18 cellular contexts compared by ENCODE assay signal in the genomic region with DNA sequence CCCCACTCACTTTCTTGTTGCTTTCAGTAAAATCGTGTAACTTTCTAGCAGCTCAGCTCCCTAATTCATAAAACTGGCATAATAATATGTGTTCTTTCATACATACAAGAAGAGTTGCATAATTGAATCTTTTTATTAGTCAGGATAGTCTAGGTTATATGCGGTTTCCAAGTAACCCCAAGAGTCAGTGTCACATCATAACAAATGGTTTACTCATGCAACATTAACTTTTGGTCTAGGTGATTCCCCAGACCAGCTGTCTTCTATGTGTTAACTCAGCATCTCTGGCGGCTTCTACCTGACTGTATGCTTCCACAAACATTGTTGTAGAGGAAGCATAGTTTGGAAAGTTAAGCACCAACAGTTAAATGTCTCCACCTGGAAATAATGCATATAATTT.
DNase-seq lines count a peak whose midpoint lies in the region; ATAC-seq, FAIRE-seq and TF ChIP-seq lines count a peak whose summit lies in the region.
"Had no signal": no experiment of that assay in that cellular context is flagged by ENCODE, and none has a peak within 500 bp of the region (broad histone marks: within the 10 kb centered on the region; RNA-seq: fewer than 3 reads in every experiment).

No MANE protein-coding gene starts in this region.

- no peak overlapping the region for H3K27ac ChIP-seq in astrocyte (ENCODE audit: low read depth, low read length)
- H3K27ac ChIP-seq: lower lobe of right lung had no signal

- H3K4me3 ChIP-seq in astrocyte (ENCODE audit: insufficient read depth, low read depth, low read length) (no peak overlapping the region), kidney epithelial cell (ENCODE audit: low read depth, low read length) (no peak overlapping the region)
- H3K4me3 ChIP-seq: lower lobe of right lung had no signal

- peak; percentile 11 for DNase-seq in AG08395 (ENCODE audit: low spot score)
- peak; percentile 32 for DNase-seq in HPDE6-E6E7 (ENCODE audit: extremely low spot score)
- peak; percentile 70 for DNase-seq in astrocyte (ENCODE audit: low read depth)
- DNase-seq in kidney epithelial cell (ENCODE audit: low read depth) = peak; percentile 56
- no peak for DNase-seq in stimulated activated CD4-positive, alpha-beta T cell treated with anti-CD3 and anti-CD28 coated beads, Interleukin-12 subunit alpha, Interleukin-12 subunit beta, amount 100 ng/mL, for 4 hours
- no peak for DNase-seq in NCI-H1436 (lab: John Stamatoyannopoulos, UW)
- DNase-seq: activated CD4-positive, alpha-beta memory T cell treated with anti-CD3 and anti-CD28 coated beads for 36 hours; H9; hypothalamus; lower lobe of right lung; natural killer cell; NCI-H1092; NCI-H2171 had no signal

- peak; percentile 32 for FAIRE-seq in astrocyte (lab: Jason Lieb, UNC)
- FAIRE-seq: colon, TTC549 had no signal

- H3K9me3 Mint-ChIP-seq in astrocyte (ENCODE audit: unreplicated experiment) = no peaks in the 10 kb centered on the region
- peaks cover 9% of the 10 kb centered on the region for H3K9me3 Mint-ChIP-seq in stimulated activated memory B cell treated with anti-CD40 and anti-IgM and Interleukin-4, amounts not matched to agents 10 μg/mL and 1 μg/mL and 100 μg/mL, for 72 hours
- H3K9me3 Mint-ChIP-seq: H9 had no signal

- no peaks in the 10 kb centered on the region for H3K36me3 Mint-ChIP-seq in astrocyte (ENCODE audit: low read depth, unreplicated experiment)
- H3K36me3 Mint-ChIP-seq in stimulated activated memory B cell treated with anti-CD40 and anti-IgM and Interleukin-4, amounts not matched to agents 10 μg/mL and 1 μg/mL and 100 μg/mL, for 72 hours = no peaks in the 10 kb centered on the region
- H3K36me3 Mint-ChIP-seq: activated CD4-positive, alpha-beta memory T cell treated with anti-CD3 and anti-CD28 coated beads for 36 hours; natural killer cell had no signal

- H3K27me3 Mint-ChIP-seq in astrocyte (ENCODE audit: low read depth, unreplicated experiment) = no peaks in the 10 kb centered on the region
- H3K27me3 Mint-ChIP-seq in stimulated activated memory B cell treated with anti-CD40 and anti-IgM and Interleukin-4, amounts not matched to agents 10 μg/mL and 1 μg/mL and 100 μg/mL, for 72 hours = no peaks in the 10 kb centered on the region
- H3K27me3 Mint-ChIP-seq: activated CD4-positive, alpha-beta memory T cell treated with anti-CD3 and anti-CD28 coated beads for 36 hours had no signal

- H3K9ac ChIP-seq in astrocyte (ENCODE audit: low read length) = no peak overlapping the region

- no peak for TF ChIP-seq CTCF in astrocyte (IDR thresholded peaks at IDR 0.05; ENCODE audit: insufficient read depth, low read depth, low read length)
- no peak for TF ChIP-seq CTCF in kidney epithelial cell (IDR thresholded peaks at IDR 0.05; ENCODE audit: insufficient read depth, low read length, poor library complexity, severe bottlenecking)

- no peak overlapping the region for H3K4me3 Mint-ChIP-seq in astrocyte (ENCODE audit: unreplicated experiment)
- no peak overlapping the region for H3K4me3 Mint-ChIP-seq in stimulated activated memory B cell treated with anti-CD40 and anti-IgM and Interleukin-4, amounts not matched to agents 10 μg/mL and 1 μg/mL and 100 μg/mL, for 72 hours
- H3K4me3 Mint-ChIP-seq: activated CD4-positive, alpha-beta memory T cell treated with anti-CD3 and anti-CD28 coated beads for 36 hours; activated T-helper 1 cell treated with anti-CD3 and anti-CD28 coated beads, Interleukin-12 subunit alpha, Interleukin-12 subunit beta, Interleukin-2, Interleukin-4 antibody, amounts not matched to agents 30 ng/mL and 10 ng/mL and 1 ng/mL, durations not matched to agents 14 hours and 24 hours and 36 hours; H9; natural killer cell had no signal

- no peak for ATAC-seq in stimulated activated memory B cell treated with anti-CD40 and anti-IgM and Interleukin-4, amounts not matched to agents 10 μg/mL and 1 μg/mL and 100 μg/mL, for 72 hours
- no peak for ATAC-seq in GM21619 (IDR thresholded peaks at IDR 0.05; ENCODE audit: unreplicated experiment)
- ATAC-seq: lower lobe of right lung, natural killer cell had no signal

- no peak overlapping the region for H3K27ac Mint-ChIP-seq in astrocyte (ENCODE audit: unreplicated experiment)
- H3K27ac Mint-ChIP-seq in stimulated activated memory B cell treated with anti-CD40 and anti-IgM and Interleukin-4, amounts not matched to agents 10 μg/mL and 1 μg/mL and 100 μg/mL, for 72 hours = no peak overlapping the region
- H3K27ac Mint-ChIP-seq: activated CD4-positive, alpha-beta memory T cell treated with anti-CD3 and anti-CD28 coated beads for 36 hours; activated T-helper 1 cell treated with anti-CD3 and anti-CD28 coated beads, Interleukin-12 subunit alpha, Interleukin-12 subunit beta, Interleukin-2, Interleukin-4 antibody, amounts not matched to agents 30 ng/mL and 10 ng/mL and 1 ng/mL, durations not matched to agents 14 hours and 24 hours and 36 hours; H9; natural killer cell had no signal

- no peak overlapping the region for H2AFZ ChIP-seq in astrocyte (ENCODE audit: low read depth, low read length)

- no peaks in the 10 kb centered on the region for H3K4me1 Mint-ChIP-seq in astrocyte (ENCODE audit: low read depth, unreplicated experiment)
- H3K4me1 Mint-ChIP-seq in stimulated activated memory B cell treated with anti-CD40 and anti-IgM and Interleukin-4, amounts not matched to agents 10 μg/mL and 1 μg/mL and 100 μg/mL, for 72 hours = no peaks in the 10 kb centered on the region
- H3K4me1 Mint-ChIP-seq: H9, natural killer cell had no signal

- no peaks in the 10 kb centered on the region for H3K36me3 ChIP-seq in astrocyte (ENCODE audit: insufficient read depth, low read length)
- no peaks in the 10 kb centered on the region for H3K36me3 ChIP-seq in kidney epithelial cell (ENCODE audit: control insufficient read depth, insufficient read depth, low read length)
- H3K36me3 ChIP-seq: lower lobe of right lung had no signal

- H4K20me1 ChIP-seq in astrocyte (ENCODE audit: insufficient read depth, low read length) = no peaks in the 10 kb centered on the region

- H3K27me3 ChIP-seq in astrocyte (ENCODE audit: insufficient read depth, low read length) = no peaks in the 10 kb centered on the region
- no peaks in the 10 kb centered on the region for H3K27me3 ChIP-seq in kidney epithelial cell (ENCODE audit: control insufficient read depth, insufficient read depth, low read length)

- H3K4me1 ChIP-seq in astrocyte (ENCODE audit: insufficient read depth, low read length) = no peaks in the 10 kb centered on the region
- H3K4me1 ChIP-seq: lower lobe of right lung had no signal

- no peaks in the 10 kb centered on the region for H3K79me2 ChIP-seq in astrocyte (ENCODE audit: insufficient read depth, low read length)

- H3K4me2 ChIP-seq in astrocyte (ENCODE audit: low read length) = no peak overlapping the region

- no peaks in the 10 kb centered on the region for H3K9me3 ChIP-seq in astrocyte (ENCODE audit: insufficient read depth, low read depth, low read length)

Comparison
In these comparisons a context has a peak if more than half of its experiments do, and no peak if none do; other contexts are left out.
1. DNase-seq: peak in AG08395 (single experiment), HPDE6-E6E7 (single experiment), astrocyte (single experiment) and kidney epithelial cell (single experiment); none in stimulated activated CD4-positive, alpha-beta T cell treated with anti-CD3 and anti-CD28 coated beads, Interleukin-12 subunit alpha, Interleukin-12 subunit beta, amount 100 ng/mL, for 4 hours (single experiment) and NCI-H1436 (single experiment).